Comparison of ENCODE assay signal across 8 cellular contexts in the genomic region with DNA sequence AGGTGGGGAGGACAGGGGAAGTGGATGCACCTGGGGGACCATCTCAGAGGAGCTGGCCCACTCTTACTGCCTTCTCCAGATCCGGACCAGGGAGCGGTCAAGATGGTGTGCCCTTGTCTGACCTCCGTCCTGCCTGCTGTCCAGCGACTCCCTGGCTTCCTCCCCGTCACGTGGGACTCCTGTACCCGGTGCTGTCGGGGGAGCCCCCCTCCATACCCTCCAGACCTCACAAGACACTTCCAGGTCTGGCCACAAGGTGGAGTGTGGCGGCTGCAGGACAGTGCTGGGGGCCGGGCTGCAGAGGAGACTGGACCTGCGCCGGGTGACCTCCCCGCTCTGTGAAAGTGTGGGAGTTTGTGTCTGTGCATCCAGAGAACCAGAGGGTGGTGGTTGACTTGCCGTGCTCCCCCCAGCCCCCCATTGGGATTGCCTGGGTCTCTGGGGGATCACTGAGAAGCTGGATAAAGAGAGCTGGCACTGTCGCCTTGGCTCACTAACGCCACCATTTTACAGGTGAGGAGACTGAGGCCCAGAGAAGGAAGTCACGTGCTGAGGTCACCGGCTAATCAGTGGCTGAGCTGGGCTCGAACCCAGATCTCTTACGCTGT. TPM values are rescaled to one million over a fixed set of nuclear protein-coding genes. Genes with fewer than 3 reads are reported as not detected.
A peak's percentile ranks its signal among the peaks of the same experiment; 100 is the strongest.
DNase-seq lines count a peak whose midpoint lies in the region; ATAC-seq and TF ChIP-seq lines count a peak whose summit lies in the region.

No MANE protein-coding gene starts in this region.

- H3K27ac Mint-ChIP-seq in CD14-positive monocyte, result peak overlapping the region in 1 of 7 donors; percentile 73

- peaks cover 22% of the 10 kb centered on the region for H3K4me1 ChIP-seq in iPS-20b (ENCODE audit: insufficient read depth, low read length)

- H3K4me3 ChIP-seq in astrocyte of the cerebellum (ENCODE audit: low read depth, low read length) (no peak overlapping the region), iPS-20b (ENCODE audit: low read length) (peak overlapping the region; percentile 50)

- peak; percentile 95 for TF ChIP-seq RAD21 in Ishikawa (IDR thresholded peaks at IDR 0.05; ENCODE audit: low read depth)

- no peaks in the 10 kb centered on the region for H3K36me3 ChIP-seq in iPS-20b (ENCODE audit: insufficient read depth, low read depth, low read length)

- peak; percentile 66 for ATAC-seq in GM19328 (IDR thresholded peaks at IDR 0.05; ENCODE audit: unreplicated experiment)
- no peak for ATAC-seq in HG03378 (IDR thresholded peaks at IDR 0.05; ENCODE audit: unreplicated experiment)

- intact Hi-C loops in CD14-positive monocyte (cut with micrococcal nuclease), result no loop called here

- no peak overlapping the region for H3K27ac ChIP-seq in iPS-20b (ENCODE audit: low read length)

- H3K9me3 Mint-ChIP-seq in CD14-positive monocyte, result no peaks in the 10 kb centered on the region

- TF ChIP-seq CTCF in CD14-positive monocyte (IDR thresholded peaks at IDR 0.05) (peak; percentile 90), astrocyte of the cerebellum (IDR thresholded peaks at IDR 0.05; ENCODE audit: low read depth, low read length, missing control alignments) (peak; percentile 90)

- no peaks in the 10 kb centered on the region for H3K9me3 ChIP-seq in iPS-20b (ENCODE audit: insufficient read depth, low read depth, low read length)

- H3K27me3 ChIP-seq in iPS-20b (ENCODE audit: insufficient read depth, low read length), result no peaks in the 10 kb centered on the region; the same call in 1 of the 2 replicates

- DNase-seq in CD14-positive monocyte (ENCODE audit: low spot score) (no peak), T-helper 9 cell (peak; percentile 42), astrocyte of the cerebellum (ENCODE audit: low read depth) (no peak)
- peak; percentile 13 to 45 (median 28) for DNase-seq in stimulated activated CD4-positive, alpha-beta T cell treated with anti-CD3 and anti-CD28 coated beads, Interleukin-1b, Interleukin-23, amount 100 ng/mL, for 24 hours (ENCODE audit: low read depth in 4 of 4, low spot score in 1 of 4)

- H3K9ac ChIP-seq in iPS-20b (ENCODE audit: low read depth, low read length), result no peak overlapping the region; the same call in 1 of the 2 replicates

- peaks cover 10 to 12% (median 11%) of the 10 kb centered on the region in 3 donors for H3K27me3 Mint-ChIP-seq in CD14-positive monocyte (ENCODE audit: low read depth in 3 of 3)

- in situ Hi-C loops in astrocyte of the cerebellum (cut with HindIII; ENCODE audit: low sequenced_read_pairs), result loop anchor here (5.0 to 10.0 kb wide), 3 partner anchors 59 to 369 kb away; no protein-coding TSS in a partner anchor

- no peak for TF ChIP-seq EP300 in Ishikawa (IDR thresholded peaks at IDR 0.05; ENCODE audit: borderline replicate concordance)

- H3K4me1 Mint-ChIP-seq in CD14-positive monocyte, result peaks cover 8% of the 10 kb centered on the region

- H3K36me3 Mint-ChIP-seq in CD14-positive monocyte, result no peaks in the 10 kb centered on the region

- H3K4me3 Mint-ChIP-seq in CD14-positive monocyte, result no peak overlapping the region

TF ChIP-seq in Ishikawa, 13 proteins besides CTCF, POLR2A, EP300 and RAD21:
- TF ChIP-seq CREB1 (IDR thresholded peaks at IDR 0.05; ENCODE audit: low read depth) (no peak), USF1 (IDR thresholded peaks at IDR 0.05) (peak; percentile 72)
TF ChIP-seq in Ishikawa: peak in this region for 1.

RNA-seq across cellular contexts. Expression of gene CRB2, which starts 1.9 kb away (rescaled TPM):
- not detected for polyA plus RNA-seq in CD14-positive monocyte

Comparison
In these comparisons a context has a peak if more than half of its experiments do, and no peak if none do; other contexts are left out.
1. DNase-seq: peak in T-helper 9 cell (single experiment) and stimulated activated CD4-positive, alpha-beta T cell treated with anti-CD3 and anti-CD28 coated beads, Interleukin-1b, Interleukin-23, amount 100 ng/mL, for 24 hours (4 of 4); none in CD14-positive monocyte (single experiment) and astrocyte of the cerebellum (single experiment).